In genomic region chr19:54939538-54939937, GRCh38 we compare ENCODE assay signal across 16 cellular contexts. TPM values are rescaled to one million over a fixed set of nuclear protein-coding genes. Genes with fewer than 3 reads are reported as not detected.
"Had no signal": no experiment of that assay in that cellular context is flagged by ENCODE, and none has a peak within 500 bp of the region (broad histone marks: within the 10 kb centered on the region; RNA-seq: fewer than 3 reads in every experiment).

No MANE protein-coding gene starts in this region.

RNA-seq across cellular contexts. Expression of gene NLRP7, which starts 7.8 kb away (rescaled TPM):
- total RNA-seq: colonic mucosa, dermis microvascular lymphatic vessel endothelial cell, esophagus mucosa, esophagus squamous epithelium, gastrocnemius medialis, glomerular endothelial cell, heart right ventricle, kidney epithelial cell, left cardiac atrium, left ventricle myocardium superior, lower leg skin, lung microvascular endothelial cell, mesenteric fat pad, mesothelial cell of epicardium, myocyte had no signal
- polyA plus RNA-seq: heart right ventricle, keratinocyte had no signal

RNA-seq across cellular contexts. Expression of gene NLRP2, which starts 26.6 kb away (rescaled TPM):
- total RNA-seq: dermis microvascular lymphatic vessel endothelial cell, myocyte had no signal

RNA-seq across cellular contexts. Expression of gene NCR1, which starts 33.6 kb away (rescaled TPM):
- total RNA-seq: colonic mucosa, dermis microvascular lymphatic vessel endothelial cell, esophagus squamous epithelium, gastrocnemius medialis, glomerular endothelial cell, kidney epithelial cell, left cardiac atrium, lower leg skin, lung microvascular endothelial cell, mesothelial cell of epicardium, myocyte had no signal
- polyA plus RNA-seq: heart right ventricle, keratinocyte had no signal
